Comparison of ENCODE assay signal across 8 cellular contexts in genomic region chr21:44065428-44065827, GRCh38. TPM values are rescaled to one million over a fixed set of nuclear protein-coding genes. Genes with fewer than 3 reads are reported as not detected.
DNase-seq lines count a peak whose midpoint lies in the region; ATAC-seq lines count a peak whose summit lies in the region.

No MANE protein-coding gene starts in this region.

- H3K4me3 Mint-ChIP-seq in dendritic cell treated with granulocyte-macrophage colony-stimulating factor and Interleukin-4, amounts not matched to agents 40 ng/mL and 50 ng/mL, for 4 days: no peak overlapping the region

- H3K4me1 Mint-ChIP-seq in dendritic cell treated with granulocyte-macrophage colony-stimulating factor and Interleukin-4, amounts not matched to agents 40 ng/mL and 50 ng/mL, for 4 days (ENCODE audit: low read depth): peaks cover 13% of the 10 kb centered on the region

- intact Hi-C loops in dendritic cell treated with granulocyte-macrophage colony-stimulating factor and Interleukin-4, amounts not matched to agents 40 ng/mL and 50 ng/mL, for 4 days (cut with micrococcal nuclease): no loop called here

- no peaks in the 10 kb centered on the region for H3K9me3 Mint-ChIP-seq in dendritic cell treated with granulocyte-macrophage colony-stimulating factor and Interleukin-4, amounts not matched to agents 40 ng/mL and 50 ng/mL, for 4 days

- peaks cover 90% of the 10 kb centered on the region for H3K36me3 Mint-ChIP-seq in dendritic cell treated with granulocyte-macrophage colony-stimulating factor and Interleukin-4, amounts not matched to agents 40 ng/mL and 50 ng/mL, for 4 days (ENCODE audit: low read depth)

- peak; percentile 71 for ATAC-seq in GM21526 (IDR thresholded peaks at IDR 0.05; ENCODE audit: low FRiP score, unreplicated experiment)
- ATAC-seq in GM18907 (IDR thresholded peaks at IDR 0.05; ENCODE audit: unreplicated experiment): no peak
- ATAC-seq in GM18870 (IDR thresholded peaks at IDR 0.05; ENCODE audit: unreplicated experiment): no peak
- ATAC-seq in left lobe of liver: no peak

- peak overlapping the region; percentile 38 for H3K27ac Mint-ChIP-seq in dendritic cell treated with granulocyte-macrophage colony-stimulating factor and Interleukin-4, amounts not matched to agents 40 ng/mL and 50 ng/mL, for 4 days

- peak; percentile 77 to 78 for DNase-seq in activated CD4-positive, alpha-beta T cell treated with anti-CD3 and anti-CD28 coated beads for 4 hours
- DNase-seq in stimulated activated CD8-positive, alpha-beta memory T cell treated with anti-CD3 and anti-CD28 coated beads, Interleukin-15, amount 100 ng/mL, for 48 hours (ENCODE audit: low read depth in 2 of 2): peak; percentile 67 to 72
- no peak for DNase-seq in HUDEP-2 (lab: John Stamatoyannopoulos, UW; ENCODE audit: unreplicated experiment in 76 of 76)
- no peak for DNase-seq in left lobe of liver (ENCODE audit: low spot score)

- no peaks in the 10 kb centered on the region for H3K27me3 Mint-ChIP-seq in dendritic cell treated with granulocyte-macrophage colony-stimulating factor and Interleukin-4, amounts not matched to agents 40 ng/mL and 50 ng/mL, for 4 days

RNA-seq across cellular contexts. Expression of gene PWP2, which starts 41.8 kb away (rescaled TPM):
- 4.8 TPM for total RNA-seq in left lobe of liver

RNA-seq across cellular contexts. Expression of gene TRAPPC10, which starts 53.3 kb away (rescaled TPM):
- 21.2 TPM for total RNA-seq in left lobe of liver

Comparison
In these comparisons a context has a peak if more than half of its experiments do, and no peak if none do; other contexts are left out.
1. DNase-seq: peak in activated CD4-positive, alpha-beta T cell treated with anti-CD3 and anti-CD28 coated beads for 4 hours (2 of 2) and stimulated activated CD8-positive, alpha-beta memory T cell treated with anti-CD3 and anti-CD28 coated beads, Interleukin-15, amount 100 ng/mL, for 48 hours (2 of 2); none in HUDEP-2 (0 of 76) and left lobe of liver (single experiment).